ENCODE assay signal across 29 cellular contexts in the genomic region with DNA sequence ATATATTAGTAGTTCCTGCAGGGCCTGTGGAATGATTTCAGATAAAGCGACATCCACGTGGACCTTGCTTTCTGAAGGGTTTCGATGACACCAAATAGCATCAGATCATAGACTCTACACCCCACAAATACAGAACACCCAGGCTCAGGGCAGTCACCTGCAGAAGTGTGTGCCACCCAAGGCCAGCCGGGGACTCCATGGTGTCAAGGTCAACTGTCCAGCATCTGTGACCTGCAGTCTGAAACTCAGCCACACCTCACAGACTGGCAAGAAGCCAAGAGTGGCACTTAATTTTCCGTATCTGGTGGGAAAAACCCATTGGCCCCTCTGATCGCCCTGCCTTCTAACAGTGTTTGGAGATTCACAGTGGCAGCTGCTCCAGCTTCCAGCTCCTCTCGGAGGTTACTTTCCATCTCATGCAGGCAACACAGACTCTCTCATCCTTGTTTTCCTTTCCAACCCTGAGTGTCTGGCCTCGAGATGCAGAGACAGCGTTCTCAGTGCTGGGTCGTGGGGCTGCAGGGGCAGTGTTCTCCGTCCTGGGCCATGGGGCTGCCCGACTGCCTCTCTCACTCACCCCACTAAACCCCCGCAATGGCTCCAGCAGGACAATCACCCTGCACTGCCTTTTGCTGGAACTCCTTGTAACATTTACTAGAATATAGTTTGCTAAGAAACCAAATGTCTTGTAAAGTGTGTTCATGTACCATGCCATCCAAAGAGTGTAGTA.
"Had no signal": no experiment of that assay in that cellular context is flagged by ENCODE, and none has a peak within 500 bp of the region (broad histone marks: within the 10 kb centered on the region; RNA-seq: fewer than 3 reads in every experiment).

No MANE protein-coding gene starts in this region.

- H3K36me3 Mint-ChIP-seq: activated naive CD4-positive, alpha-beta T cell treated with anti-CD3 and anti-CD28 coated beads, Interleukin-2, amount 50 U/mL, for 72 hours had no signal

- H3K4me3 Mint-ChIP-seq: activated CD4-positive, alpha-beta T cell treated with anti-CD3 and anti-CD28 coated beads, Interleukin-2, amount 10 ng/mL, durations not matched to agents 24 days and 14 days; activated CD8-positive, alpha-beta T cell treated with anti-CD3 and anti-CD28 coated beads for 36 hours; activated naive CD4-positive, alpha-beta T cell treated with anti-CD3 and anti-CD28 coated beads for 36 hours; activated T-cell treated with anti-CD3 and anti-CD28 coated beads, Interleukin-2, amount 50 U/mL, for 72 hours; activated T-helper 17 cell treated with anti-CD3 and anti-CD28 coated beads, Interleukin-2, amount 50 U/mL, for 72 hours had no signal

- DNase-seq: activated CD4-positive, alpha-beta T cell treated with anti-CD3 and anti-CD28 coated beads, Interleukin-2, amount 10 ng/mL, durations not matched to agents 24 days and 14 days; activated CD4-positive, alpha-beta T cell treated with anti-CD3 and anti-CD28 coated beads, Interleukin-2, amount 50 U/mL, for 4 hours; activated CD4-positive, CD25-positive, alpha-beta regulatory T cell; activated CD8-positive, alpha-beta T cell treated with anti-CD3 and anti-CD28 coated beads for 36 hours; activated gamma-delta T cell treated with Interleukin-2 at 50 U/mL for 16 hours; activated naive CD4-positive, alpha-beta T cell treated with anti-CD3 and anti-CD28 coated beads for 36 hours; activated T-cell treated with anti-CD3 and anti-CD28 coated beads, Interleukin-2, amount 50 U/mL, for 1 hour; activated T-cell treated with anti-CD3 and anti-CD28 coated beads, Interleukin-2, amount 50 U/mL, for 72 hours; body of pancreas; Karpas-422; KBM-7; NCI-H1105; NCI-H1417 treated with DMSO at 0.1 percent for 48 hours; NCI-H187 treated with DMSO at 0.1 percent for 48 hours; NCI-H2081; NCI-H2227 treated with DMSO at 0.1 percent for 48 hours; NCI-H446; NCI-H510A treated with DMSO at 0.1 percent for 48 hours; NCI-H526 treated with DMSO at 0.1 percent for 48 hours; PC-9; Right ventricle myocardium superior; SW 1271; T1000; WERI-Rb-1 had no signal

- H3K27ac ChIP-seq: adrenal gland, body of pancreas, breast epithelium, PC-9, RWPE1, WERI-Rb-1 had no signal

- H3K27me3 Mint-ChIP-seq: activated CD4-positive, alpha-beta T cell treated with anti-CD3 and anti-CD28 coated beads, Interleukin-2, amount 10 ng/mL, durations not matched to agents 24 days and 14 days; activated T-helper 17 cell treated with anti-CD3 and anti-CD28 coated beads, Interleukin-2, amount 50 U/mL, for 72 hours had no signal

- H3K9me3 Mint-ChIP-seq: activated naive CD4-positive, alpha-beta T cell treated with anti-CD3 and anti-CD28 coated beads for 36 hours; activated T-helper 17 cell treated with anti-CD3 and anti-CD28 coated beads, Interleukin-2, amount 50 U/mL, for 72 hours had no signal

- H3K27ac Mint-ChIP-seq: activated CD4-positive, alpha-beta T cell treated with anti-CD3 and anti-CD28 coated beads, Interleukin-2, amount 10 ng/mL, durations not matched to agents 24 days and 14 days; activated CD8-positive, alpha-beta T cell treated with anti-CD3 and anti-CD28 coated beads for 36 hours; activated naive CD4-positive, alpha-beta T cell treated with anti-CD3 and anti-CD28 coated beads for 36 hours; activated naive CD4-positive, alpha-beta T cell treated with anti-CD3 and anti-CD28 coated beads, Interleukin-2, amount 50 U/mL, for 72 hours; activated T-cell treated with anti-CD3 and anti-CD28 coated beads, Interleukin-2, amount 50 U/mL, for 72 hours; activated T-helper 17 cell treated with anti-CD3 and anti-CD28 coated beads, Interleukin-2, amount 50 U/mL, for 72 hours had no signal

- ATAC-seq: activated CD8-positive, alpha-beta T cell treated with anti-CD3 and anti-CD28 coated beads for 36 hours; activated naive CD4-positive, alpha-beta T cell treated with anti-CD3 and anti-CD28 coated beads, Interleukin-2, amount 50 U/mL, for 72 hours; activated T-cell treated with anti-CD3 and anti-CD28 coated beads, Interleukin-2, amount 50 U/mL, for 72 hours; activated T-helper 17 cell treated with anti-CD3 and anti-CD28 coated beads, Interleukin-2, amount 50 U/mL, for 72 hours; body of pancreas had no signal

- H3K4me1 Mint-ChIP-seq: activated CD4-positive, alpha-beta T cell treated with anti-CD3 and anti-CD28 coated beads, Interleukin-2, amount 10 ng/mL, durations not matched to agents 24 days and 14 days; activated T-helper 17 cell treated with anti-CD3 and anti-CD28 coated beads, Interleukin-2, amount 50 U/mL, for 72 hours had no signal

- H3K4me3 ChIP-seq: adrenal gland, body of pancreas, breast epithelium, PC-9 had no signal
